Comparison of ENCODE assay signal across 8 cellular contexts in genomic region chr7:148142660-148143248, GRCh38.
DNase-seq lines count a peak whose midpoint lies in the region; ATAC-seq and TF ChIP-seq lines count a peak whose summit lies in the region.

No MANE protein-coding gene starts in this region.

- TF ChIP-seq CTCF in body of pancreas (IDR thresholded peaks at IDR 0.05) (peak; percentile 27 to 72 (median 61)), omental fat pad (IDR thresholded peaks at IDR 0.05) (no peak)

- no peaks in the 10 kb centered on the region for H3K9me3 Mint-ChIP-seq in activated naive CD8-positive, alpha-beta T cell treated with anti-CD3 and anti-CD28 coated beads, Interleukin-2, amount 50 U/mL, for 24 hours

- no peak overlapping the region for H3K27ac ChIP-seq in body of pancreas

- no peaks in the 10 kb centered on the region for H3K9me3 ChIP-seq in body of pancreas

- H3K4me3 ChIP-seq in body of pancreas: no peak overlapping the region

- peaks cover 10% of the 10 kb centered on the region for H3K4me1 ChIP-seq in body of pancreas

- no peaks in the 10 kb centered on the region for H3K36me3 Mint-ChIP-seq in activated naive CD8-positive, alpha-beta T cell treated with anti-CD3 and anti-CD28 coated beads, Interleukin-2, amount 50 U/mL, for 24 hours (ENCODE audit: low read depth)

- H3K36me3 ChIP-seq in body of pancreas (replicated peaks in 1 of 2; ENCODE audit: insufficient read depth in 1 of 2, low read depth in 2 of 2): no peaks in the 10 kb centered on the region

- no peak for TF ChIP-seq POLR2A in body of pancreas (IDR thresholded peaks at IDR 0.05)

- H3K27ac Mint-ChIP-seq in activated naive CD8-positive, alpha-beta T cell treated with anti-CD3 and anti-CD28 coated beads, Interleukin-2, amount 50 U/mL, for 24 hours: no peak overlapping the region

- ATAC-seq in GM21786 (IDR thresholded peaks at IDR 0.05; ENCODE audit: unreplicated experiment) (peak; percentile 53), body of pancreas (peak; percentile 84), omental fat pad (ENCODE audit: low FRiP score) (no peak), HG02938 (IDR thresholded peaks at IDR 0.05; ENCODE audit: unreplicated experiment) (no peak)
- ATAC-seq in activated naive CD8-positive, alpha-beta T cell treated with anti-CD3 and anti-CD28 coated beads, Interleukin-2, amount 50 U/mL, for 24 hours: no peak

- intact Hi-C loops in body of pancreas (cut with DNase I): no loop called here

- WGBS in body of pancreas, 2 donors: 31 to 37% methylated on average over 4 of the region's 4 CpGs

- H3K4me1 Mint-ChIP-seq in activated naive CD8-positive, alpha-beta T cell treated with anti-CD3 and anti-CD28 coated beads, Interleukin-2, amount 50 U/mL, for 24 hours: no peaks in the 10 kb centered on the region

- no peaks in the 10 kb centered on the region for H3K27me3 ChIP-seq in body of pancreas

- H3K4me3 Mint-ChIP-seq in activated naive CD8-positive, alpha-beta T cell treated with anti-CD3 and anti-CD28 coated beads, Interleukin-2, amount 50 U/mL, for 24 hours: no peak overlapping the region

- H3K27me3 Mint-ChIP-seq in activated naive CD8-positive, alpha-beta T cell treated with anti-CD3 and anti-CD28 coated beads, Interleukin-2, amount 50 U/mL, for 24 hours: peaks cover 3% of the 10 kb centered on the region

- DNase-seq in COR-L47 (lab: John Stamatoyannopoulos, UW): peak; percentile 70
- DNase-seq in NCI-H2107 treated with DMSO at 0.1 percent for 48 hours (lab: John Stamatoyannopoulos, UW; ENCODE audit: unreplicated experiment): peak; percentile 52
- DNase-seq in body of pancreas: peak; percentile 53 to 73 (median 61)
- peak; percentile 86 for DNase-seq in medulla oblongata (ENCODE audit: extremely low spot score)
- DNase-seq in omental fat pad (ENCODE audit: low spot score): no peak
- no peak for DNase-seq in activated naive CD8-positive, alpha-beta T cell treated with anti-CD3 and anti-CD28 coated beads, Interleukin-2, amount 50 U/mL, for 24 hours

Comparison
In these comparisons a context has a peak if more than half of its experiments do, and no peak if none do; other contexts are left out.
1. DNase-seq: peak in COR-L47 (single experiment), NCI-H2107 treated with DMSO at 0.1 percent for 48 hours (single experiment), body of pancreas (4 of 4) and medulla oblongata (single experiment); none in omental fat pad (single experiment) and activated naive CD8-positive, alpha-beta T cell treated with anti-CD3 and anti-CD28 coated beads, Interleukin-2, amount 50 U/mL, for 24 hours (single experiment).
2. ATAC-seq: peak in GM21786 (single experiment) and body of pancreas (single experiment); none in omental fat pad (single experiment), HG02938 (single experiment) and activated naive CD8-positive, alpha-beta T cell treated with anti-CD3 and anti-CD28 coated beads, Interleukin-2, amount 50 U/mL, for 24 hours (single experiment).
3. CTCF ChIP-seq: peak in body of pancreas (7 of 7); none in omental fat pad (0 of 3).